Comparison of ENCODE assay signal across 1 cellular context in the genomic region with DNA sequence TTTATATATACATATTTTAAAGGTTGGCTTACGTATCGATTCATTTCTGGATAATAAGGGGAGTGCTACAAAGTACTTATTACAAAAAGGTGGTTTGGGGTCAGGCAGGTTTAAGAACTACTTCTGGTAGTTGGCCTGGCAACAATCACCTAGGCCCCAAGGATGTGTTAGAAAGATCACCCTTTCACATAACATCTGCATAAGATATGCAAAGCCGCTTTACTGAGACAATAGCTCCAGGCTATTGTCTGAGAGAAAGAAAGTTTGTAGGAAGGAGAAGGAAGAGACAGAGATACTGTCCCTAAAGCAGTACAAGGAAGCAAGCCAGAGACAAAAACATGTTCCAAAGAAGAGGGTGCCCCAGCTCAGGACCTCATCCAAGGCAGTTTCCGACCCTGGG.
TF ChIP-seq lines count a peak whose summit lies in the region.

No MANE protein-coding gene starts in this region.

TF ChIP-seq in WTC11, 78 proteins besides CTCF, POLR2A, EP300 and RAD21 (continued from another document):
- TF ChIP-seq, protein P1, sequence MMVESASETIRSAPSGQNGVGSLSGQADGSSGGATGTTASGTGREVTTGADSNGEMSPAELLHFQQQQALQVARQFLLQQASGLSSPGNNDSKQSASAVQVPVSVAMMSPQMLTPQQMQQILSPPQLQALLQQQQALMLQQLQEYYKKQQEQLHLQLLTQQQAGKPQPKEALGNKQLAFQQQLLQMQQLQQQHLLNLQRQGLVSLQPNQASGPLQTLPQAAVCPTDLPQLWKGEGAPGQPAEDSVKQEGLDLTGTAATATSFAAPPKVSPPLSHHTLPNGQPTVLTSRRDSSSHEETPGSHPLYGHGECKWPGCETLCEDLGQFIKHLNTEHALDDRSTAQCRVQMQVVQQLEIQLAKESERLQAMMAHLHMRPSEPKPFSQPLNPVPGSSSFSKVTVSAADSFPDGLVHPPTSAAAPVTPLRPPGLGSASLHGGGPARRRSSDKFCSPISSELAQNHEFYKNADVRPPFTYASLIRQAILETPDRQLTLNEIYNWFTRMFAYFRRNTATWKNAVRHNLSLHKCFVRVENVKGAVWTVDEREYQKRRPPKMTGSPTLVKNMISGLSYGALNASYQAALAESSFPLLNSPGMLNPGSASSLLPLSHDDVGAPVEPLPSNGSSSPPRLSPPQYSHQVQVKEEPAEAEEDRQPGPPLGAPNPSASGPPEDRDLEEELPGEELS (CRISPR knock-in tag; IDR thresholded peaks at IDR 0.05), result no peak
- no peak for TF ChIP-seq NR3C1 (CRISPR knock-in tag; conservative IDR thresholded peaks at IDR 0.05; ENCODE audit: low read depth)
- no peak for TF ChIP-seq NFYB (CRISPR knock-in tag; conservative IDR thresholded peaks at IDR 0.05; ENCODE audit: low read depth)
- no peak for TF ChIP-seq IRF2 (CRISPR knock-in tag; IDR thresholded peaks at IDR 0.05; ENCODE audit: borderline replicate concordance, low read depth)
- TF ChIP-seq, protein P2, sequence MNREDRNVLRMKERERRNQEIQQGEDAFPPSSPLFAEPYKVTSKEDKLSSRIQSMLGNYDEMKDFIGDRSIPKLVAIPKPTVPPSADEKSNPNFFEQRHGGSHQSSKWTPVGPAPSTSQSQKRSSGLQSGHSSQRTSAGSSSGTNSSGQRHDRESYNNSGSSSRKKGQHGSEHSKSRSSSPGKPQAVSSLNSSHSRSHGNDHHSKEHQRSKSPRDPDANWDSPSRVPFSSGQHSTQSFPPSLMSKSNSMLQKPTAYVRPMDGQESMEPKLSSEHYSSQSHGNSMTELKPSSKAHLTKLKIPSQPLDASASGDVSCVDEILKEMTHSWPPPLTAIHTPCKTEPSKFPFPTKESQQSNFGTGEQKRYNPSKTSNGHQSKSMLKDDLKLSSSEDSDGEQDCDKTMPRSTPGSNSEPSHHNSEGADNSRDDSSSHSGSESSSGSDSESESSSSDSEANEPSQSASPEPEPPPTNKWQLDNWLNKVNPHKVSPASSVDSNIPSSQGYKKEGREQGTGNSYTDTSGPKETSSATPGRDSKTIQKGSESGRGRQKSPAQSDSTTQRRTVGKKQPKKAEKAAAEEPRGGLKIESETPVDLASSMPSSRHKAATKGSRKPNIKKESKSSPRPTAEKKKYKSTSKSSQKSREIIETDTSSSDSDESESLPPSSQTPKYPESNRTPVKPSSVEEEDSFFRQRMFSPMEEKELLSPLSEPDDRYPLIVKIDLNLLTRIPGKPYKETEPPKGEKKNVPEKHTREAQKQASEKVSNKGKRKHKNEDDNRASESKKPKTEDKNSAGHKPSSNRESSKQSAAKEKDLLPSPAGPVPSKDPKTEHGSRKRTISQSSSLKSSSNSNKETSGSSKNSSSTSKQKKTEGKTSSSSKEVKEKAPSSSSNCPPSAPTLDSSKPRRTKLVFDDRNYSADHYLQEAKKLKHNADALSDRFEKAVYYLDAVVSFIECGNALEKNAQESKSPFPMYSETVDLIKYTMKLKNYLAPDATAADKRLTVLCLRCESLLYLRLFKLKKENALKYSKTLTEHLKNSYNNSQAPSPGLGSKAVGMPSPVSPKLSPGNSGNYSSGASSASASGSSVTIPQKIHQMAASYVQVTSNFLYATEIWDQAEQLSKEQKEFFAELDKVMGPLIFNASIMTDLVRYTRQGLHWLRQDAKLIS (CRISPR knock-in tag; IDR thresholded peaks at IDR 0.05; ENCODE audit: borderline replicate concordance), result no peak
- TF ChIP-seq, protein P3, sequence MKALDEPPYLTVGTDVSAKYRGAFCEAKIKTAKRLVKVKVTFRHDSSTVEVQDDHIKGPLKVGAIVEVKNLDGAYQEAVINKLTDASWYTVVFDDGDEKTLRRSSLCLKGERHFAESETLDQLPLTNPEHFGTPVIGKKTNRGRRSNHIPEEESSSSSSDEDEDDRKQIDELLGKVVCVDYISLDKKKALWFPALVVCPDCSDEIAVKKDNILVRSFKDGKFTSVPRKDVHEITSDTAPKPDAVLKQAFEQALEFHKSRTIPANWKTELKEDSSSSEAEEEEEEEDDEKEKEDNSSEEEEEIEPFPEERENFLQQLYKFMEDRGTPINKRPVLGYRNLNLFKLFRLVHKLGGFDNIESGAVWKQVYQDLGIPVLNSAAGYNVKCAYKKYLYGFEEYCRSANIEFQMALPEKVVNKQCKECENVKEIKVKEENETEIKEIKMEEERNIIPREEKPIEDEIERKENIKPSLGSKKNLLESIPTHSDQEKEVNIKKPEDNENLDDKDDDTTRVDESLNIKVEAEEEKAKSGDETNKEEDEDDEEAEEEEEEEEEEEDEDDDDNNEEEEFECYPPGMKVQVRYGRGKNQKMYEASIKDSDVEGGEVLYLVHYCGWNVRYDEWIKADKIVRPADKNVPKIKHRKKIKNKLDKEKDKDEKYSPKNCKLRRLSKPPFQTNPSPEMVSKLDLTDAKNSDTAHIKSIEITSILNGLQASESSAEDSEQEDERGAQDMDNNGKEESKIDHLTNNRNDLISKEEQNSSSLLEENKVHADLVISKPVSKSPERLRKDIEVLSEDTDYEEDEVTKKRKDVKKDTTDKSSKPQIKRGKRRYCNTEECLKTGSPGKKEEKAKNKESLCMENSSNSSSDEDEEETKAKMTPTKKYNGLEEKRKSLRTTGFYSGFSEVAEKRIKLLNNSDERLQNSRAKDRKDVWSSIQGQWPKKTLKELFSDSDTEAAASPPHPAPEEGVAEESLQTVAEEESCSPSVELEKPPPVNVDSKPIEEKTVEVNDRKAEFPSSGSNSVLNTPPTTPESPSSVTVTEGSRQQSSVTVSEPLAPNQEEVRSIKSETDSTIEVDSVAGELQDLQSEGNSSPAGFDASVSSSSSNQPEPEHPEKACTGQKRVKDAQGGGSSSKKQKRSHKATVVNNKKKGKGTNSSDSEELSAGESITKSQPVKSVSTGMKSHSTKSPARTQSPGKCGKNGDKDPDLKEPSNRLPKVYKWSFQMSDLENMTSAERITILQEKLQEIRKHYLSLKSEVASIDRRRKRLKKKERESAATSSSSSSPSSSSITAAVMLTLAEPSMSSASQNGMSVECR (CRISPR knock-in tag; IDR thresholded peaks at IDR 0.05; ENCODE audit: borderline replicate concordance), result no peak
- TF ChIP-seq, protein P4, sequence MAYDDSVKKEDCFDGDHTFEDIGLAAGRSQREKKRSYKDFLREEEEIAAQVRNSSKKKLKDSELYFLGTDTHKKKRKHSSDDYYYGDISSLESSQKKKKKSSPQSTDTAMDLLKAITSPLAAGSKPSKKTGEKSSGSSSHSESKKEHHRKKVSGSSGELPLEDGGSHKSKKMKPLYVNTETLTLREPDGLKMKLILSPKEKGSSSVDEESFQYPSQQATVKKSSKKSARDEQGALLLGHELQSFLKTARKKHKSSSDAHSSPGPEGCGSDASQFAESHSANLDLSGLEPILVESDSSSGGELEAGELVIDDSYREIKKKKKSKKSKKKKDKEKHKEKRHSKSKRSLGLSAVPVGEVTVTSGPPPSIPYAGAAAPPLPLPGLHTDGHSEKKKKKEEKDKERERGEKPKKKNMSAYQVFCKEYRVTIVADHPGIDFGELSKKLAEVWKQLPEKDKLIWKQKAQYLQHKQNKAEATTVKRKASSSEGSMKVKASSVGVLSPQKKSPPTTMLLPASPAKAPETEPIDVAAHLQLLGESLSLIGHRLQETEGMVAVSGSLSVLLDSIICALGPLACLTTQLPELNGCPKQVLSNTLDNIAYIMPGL (CRISPR knock-in tag; IDR thresholded peaks at IDR 0.05), result no peak
- TF ChIP-seq KAT7 (CRISPR knock-in tag; IDR thresholded peaks at IDR 0.05; ENCODE audit: borderline replicate concordance), result no peak
- TF ChIP-seq, protein P5, sequence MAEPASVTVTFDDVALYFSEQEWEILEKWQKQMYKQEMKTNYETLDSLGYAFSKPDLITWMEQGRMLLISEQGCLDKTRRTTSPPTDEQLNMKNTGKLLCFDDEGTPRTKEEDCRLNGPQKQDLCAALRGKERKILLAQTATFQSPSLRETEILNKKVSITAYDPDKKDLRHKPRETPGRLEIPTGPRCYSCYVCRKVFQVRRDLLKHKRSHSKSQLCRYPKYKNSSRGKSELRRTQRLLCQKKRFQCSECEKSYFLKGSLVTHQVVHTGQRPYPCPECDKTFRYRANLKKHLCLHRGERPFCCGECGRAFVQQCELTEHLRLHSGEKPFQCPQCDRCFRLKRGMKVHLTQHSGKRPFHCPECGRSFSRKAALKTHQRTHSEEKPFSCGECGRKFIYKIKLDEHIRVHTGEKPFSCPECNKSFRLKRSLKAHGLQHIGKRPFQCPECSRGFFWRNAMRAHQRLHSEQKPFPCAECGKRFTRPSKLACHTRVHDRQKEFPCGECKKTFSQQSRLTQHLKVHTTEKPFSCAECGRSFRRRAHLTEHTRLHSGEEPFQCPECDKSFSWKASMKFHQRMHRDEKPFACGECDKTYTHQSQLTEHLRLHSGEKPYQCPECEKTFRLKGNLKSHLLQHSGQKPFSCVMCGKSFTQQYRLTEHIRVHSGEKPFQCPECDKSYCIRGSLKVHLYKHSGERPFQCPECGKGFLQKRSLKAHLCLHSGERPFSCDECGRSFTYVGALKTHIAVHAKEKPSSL (CRISPR knock-in tag; conservative IDR thresholded peaks at IDR 0.05), result no peak
- TF ChIP-seq ZNF138 (CRISPR knock-in tag; conservative IDR thresholded peaks at IDR 0.05), result no peak
- no peak for TF ChIP-seq NFATC4 (CRISPR knock-in tag; IDR thresholded peaks at IDR 0.05)
